In the genomic region with DNA sequence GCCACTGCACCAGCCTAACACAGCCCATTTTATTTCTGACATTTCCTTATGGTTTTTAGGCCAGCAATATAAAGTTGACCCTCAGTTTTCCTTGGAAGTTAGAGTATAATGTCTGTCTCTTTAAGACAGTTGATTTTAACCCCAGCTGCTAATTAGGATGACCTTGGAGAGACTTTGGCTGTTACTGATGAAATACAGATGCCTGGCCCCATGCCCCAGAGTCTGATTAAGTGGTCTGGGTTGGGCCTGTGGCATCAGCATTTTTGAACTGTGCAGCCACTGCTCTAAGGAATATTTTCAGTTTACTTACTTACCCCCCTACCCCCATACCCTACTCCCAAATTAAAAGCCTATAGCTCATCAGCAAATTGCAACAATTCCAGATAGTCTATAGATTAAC, we compare ENCODE assay signal across 15 cellular contexts.
"Had no signal": no experiment of that assay in that cellular context is flagged by ENCODE, and none has a peak within 500 bp of the region (broad histone marks: within the 10 kb centered on the region; RNA-seq: fewer than 3 reads in every experiment).

No MANE protein-coding gene starts in this region.

- ATAC-seq: body of pancreas; effector memory CD8-positive, alpha-beta T cell; gastroesophageal sphincter; natural killer cell treated with Interleukin-12 subunit alpha and Interleukin-12 subunit beta and Interleukin-15 and Interleukin-18, amount 100 ng/mL, for 72 hours; stimulated activated naive B cell treated with anti-CD40 and anti-IgM and Interleukin-4, amounts not matched to agents 10 μg/mL and 1 μg/mL and 100 μg/mL, for 72 hours; upper lobe of right lung had no signal

- H3K27me3 ChIP-seq: body of pancreas, gastroesophageal sphincter, neutrophil, upper lobe of right lung had no signal

- H3K4me3 ChIP-seq: body of pancreas, gastroesophageal sphincter, lung, upper lobe of right lung had no signal

- H3K27ac ChIP-seq: body of pancreas, gastroesophageal sphincter, neutrophil, upper lobe of right lung, WERI-Rb-1 had no signal

- H3K9me3 ChIP-seq: body of pancreas, gastroesophageal sphincter, neutrophil, upper lobe of right lung had no signal

- DNase-seq: activated CD4-positive, alpha-beta T cell treated with anti-CD3 and anti-CD28 coated beads, Interleukin-2, amount 50 U/mL, for 4 hours; activated gamma-delta T cell treated with Interleukin-2 at 50 U/mL for 16 hours; activated naive CD8-positive, alpha-beta T cell treated with anti-CD3 and anti-CD28 coated beads for 36 hours; amygdala; body of pancreas; caudate nucleus; effector memory CD8-positive, alpha-beta T cell; immature natural killer cell; stimulated activated naive B cell treated with anti-CD40 and anti-IgM and Interleukin-4, amounts not matched to agents 10 μg/mL and 1 μg/mL and 100 μg/mL, for 72 hours; upper lobe of right lung; WERI-Rb-1 had no signal

- H3K36me3 ChIP-seq: gastroesophageal sphincter, neutrophil, upper lobe of right lung, WERI-Rb-1 had no signal

- H3K4me1 ChIP-seq: body of pancreas had no signal
